Comparison of ENCODE assay signal across 32 cellular contexts in genomic region chr5:6220346-6221088, GRCh38.
DNase-seq lines count a peak whose midpoint lies in the region; ATAC-seq, FAIRE-seq and TF ChIP-seq lines count a peak whose summit lies in the region.
"Had no signal": no experiment of that assay in that cellular context is flagged by ENCODE, and none has a peak within 500 bp of the region (broad histone marks: within the 10 kb centered on the region; RNA-seq: fewer than 3 reads in every experiment).

No MANE protein-coding gene starts in this region.

- no TSS peak for BruUV-seq in HepG2 (replicated peaks; lab: Mats Ljungman, UMichigan)
- BruUV-seq in PC-9 (replicated peaks; lab: Mats Ljungman, UMichigan): no TSS peak

- CTCF ChIA-PET in HepG2 (lab: Yijun Ruan, JAX; ENCODE audit: low intra/inter-chr PET ratio, low total read pairs) (no interaction called here), PC-9 (lab: Charles Lee) (no interaction called here)

- H3K9ac ChIP-seq in HepG2 (ENCODE audit: insufficient read depth, low read depth, low read length): peak overlapping the region; percentile 42; the same call in 1 of the 2 replicates

- intact Hi-C loops in HepG2 (cut with micrococcal nuclease; ENCODE audit: unreplicated experiment): no loop called here
- intact Hi-C loops in PC-9 (cut with micrococcal nuclease; ENCODE audit: unreplicated experiment): no loop called here
- intact Hi-C loops in lower lobe of right lung (cut with DNase I): no loop called here
- intact Hi-C loops in pancreas (cut with DNase I): no loop called here
- intact Hi-C loops in body of pancreas (cut with DNase I): no loop called here

- DNase-seq in Kasumi-1 (lab: John Stamatoyannopoulos, UW) (peak; percentile 24 to 36), astrocyte of the spinal cord (ENCODE audit: low read depth, low spot score) (peak; percentile 36), HepG2 (ENCODE audit: low spot score) (peak; percentile 79), PC-9 (no peak), lower lobe of right lung (no peak), pancreas (no peak), body of pancreas (no peak)
- DNase-seq: activated CD4-positive, alpha-beta T cell treated with anti-CD3 and anti-CD28 coated beads for 4 hours; activated CD8-positive, alpha-beta T cell treated with anti-CD3 and anti-CD28 coated beads, Interleukin-2, amount 10 ng/mL, durations not matched to agents 7 days and 5 days; activated naive CD4-positive, alpha-beta T cell treated with anti-CD3 and anti-CD28 coated beads, Interleukin-2, amount 50 U/mL, for 16 hours; amniotic stem cell; C1 segment of cervical spinal cord; colonic mucosa; COR-L47; DMS53; effector CD4-positive, alpha-beta T cell; GDM1; IMR-90; left ventricle myocardium inferior; mesendoderm; NCI-H1092; NCI-H1694 treated with DMSO at 0.1 percent for 48 hours; NCI-H2171; PC-3; SHP77 treated with DMSO at 0.1 percent for 48 hours; sigmoid colon; stimulated activated CD4-positive, alpha-beta T cell treated with anti-CD3 and anti-CD28 coated beads, Interleukin-12 subunit alpha, Interleukin-12 subunit beta, amount 100 ng/mL, for 4 hours; stimulated activated CD4-positive, alpha-beta T cell treated with anti-CD3 and anti-CD28 coated beads, Interleukin-2, amount 100 ng/mL, for 48 hours; tibial artery had no signal

- H3K27ac ChIP-seq in HepG2 (ENCODE audit: extremely low read length, insufficient read depth, low read length) (peak overlapping the region; percentile 19), PC-9 (no peak overlapping the region), lower lobe of right lung (no peak overlapping the region), pancreas (no peak overlapping the region), body of pancreas (no peak overlapping the region)
- H3K27ac ChIP-seq: colonic mucosa, epithelial cell of prostate, left ventricle myocardium inferior, sigmoid colon, tibial artery, VCaP had no signal

- no peaks in the 10 kb centered on the region for H3F3A ChIP-seq in PC-9 (ENCODE audit: insufficient read depth, low read depth)

- no peaks in the 10 kb centered on the region for H3K79me2 ChIP-seq in HepG2 (ENCODE audit: insufficient read depth, low read length)
- no peaks in the 10 kb centered on the region for H3K79me2 ChIP-seq in PC-9 (ENCODE audit: low read depth)

- FAIRE-seq in HepG2 (lab: Jason Lieb, UNC) (peak; percentile 50), pancreas (lab: Jason Lieb, UNC) (no peak)

- H3K4me1 ChIP-seq in HepG2 (ENCODE audit: insufficient read depth, low read length) (peaks cover 23% of the 10 kb centered on the region), PC-9 (replicated peaks; ENCODE audit: insufficient read depth) (no peaks in the 10 kb centered on the region), lower lobe of right lung (no peaks in the 10 kb centered on the region), pancreas (no peaks in the 10 kb centered on the region), body of pancreas (no peaks in the 10 kb centered on the region)
- H3K4me1 ChIP-seq: colonic mucosa, left ventricle myocardium inferior, sigmoid colon, tibial artery had no signal

- POLR2A ChIA-PET in HepG2 (lab: Yijun Ruan, JAX): interaction anchor here (2.1 kb wide), 1 partner anchor 158 kb away, joined by 5 read pairs; the partner anchor contains the start of gene MED10
- POLR2A ChIA-PET in PC-9 (lab: Charles Lee; ENCODE audit: unreplicated experiment): no interaction called here

- H3K9me2 ChIP-seq in PC-9 (ENCODE audit: insufficient read depth): no peaks in the 10 kb centered on the region

- TF ChIP-seq CTCF in astrocyte of the spinal cord (IDR thresholded peaks at IDR 0.05; ENCODE audit: low read depth, low read length) (no peak), HepG2 (CRISPR knock-in tag; IDR thresholded peaks at IDR 0.05) (no peak), PC-9 (conservative IDR thresholded peaks at IDR 0.05) (no peak), lower lobe of right lung (IDR thresholded peaks at IDR 0.05) (no peak), pancreas (IDR thresholded peaks at IDR 0.05) (no peak), body of pancreas (IDR thresholded peaks at IDR 0.05) (no peak)

- peak; percentile 35; the same call in 1 of the 2 replicates for TF ChIP-seq RAD21 in HepG2 (CRISPR knock-in tag; IDR thresholded peaks at IDR 0.05)

- H2AFZ ChIP-seq in HepG2 (ENCODE audit: low read length) (no peak overlapping the region), PC-9 (no peak overlapping the region)

- peak overlapping the region; percentile 74 for H3K4me2 ChIP-seq in HepG2 (ENCODE audit: low read depth, low read length)
- no peak overlapping the region for H3K4me2 ChIP-seq in PC-9

- H3K27me3 ChIP-seq in HepG2 (ENCODE audit: control insufficient read depth in 1 of 2, insufficient read depth in 2 of 2, low read length in 2 of 2): no peaks in the 10 kb centered on the region; a peak in 1 of 5 replicates
- peaks cover 25% of the 10 kb centered on the region for H3K27me3 ChIP-seq in PC-9 (ENCODE audit: insufficient read depth, low read depth)
- H3K27me3 ChIP-seq in lower lobe of right lung (ENCODE audit: low read depth): no peaks in the 10 kb centered on the region
- no peaks in the 10 kb centered on the region for H3K27me3 ChIP-seq in pancreas
- no peaks in the 10 kb centered on the region for H3K27me3 ChIP-seq in body of pancreas
- H3K27me3 ChIP-seq: colonic mucosa, sigmoid colon, tibial artery had no signal

- TF ChIP-seq EP300 in HepG2 (IDR thresholded peaks at IDR 0.05; ENCODE audit: low read depth in 2 of 2, low read length in 2 of 2) (no peak), HepG2 (CRISPR knock-in tag; IDR thresholded peaks at IDR 0.05; ENCODE audit: borderline replicate concordance) (no peak)

- peak; percentile 98 for ATAC-seq in HepG2
- ATAC-seq in lower lobe of right lung: no peak
- ATAC-seq in pancreas: no peak
- no peak for ATAC-seq in body of pancreas
- ATAC-seq: activated CD8-positive, alpha-beta T cell treated with anti-CD3 and anti-CD28 coated beads, Interleukin-2, amount 10 ng/mL, durations not matched to agents 7 days and 5 days; activated T-helper 17 cell treated with anti-CD3 and anti-CD28 coated beads, Interleukin-2, amount 50 U/mL, for 72 hours; PC-3 had no signal

- H3K36me3 ChIP-seq in HepG2 (replicated peaks in 1 of 2; ENCODE audit: control insufficient read depth in 1 of 2, insufficient read depth in 2 of 2, low read length in 2 of 2): no peaks in the 10 kb centered on the region
- no peaks in the 10 kb centered on the region for H3K36me3 ChIP-seq in PC-9 (ENCODE audit: low read depth)
- no peaks in the 10 kb centered on the region for H3K36me3 ChIP-seq in lower lobe of right lung
- no peaks in the 10 kb centered on the region for H3K36me3 ChIP-seq in pancreas
- H3K36me3 ChIP-seq in body of pancreas (replicated peaks in 1 of 2; ENCODE audit: insufficient read depth in 1 of 2, low read depth in 2 of 2): no peaks in the 10 kb centered on the region
- H3K36me3 ChIP-seq: colonic mucosa, left ventricle myocardium inferior, sigmoid colon, tibial artery had no signal

- no peaks in the 10 kb centered on the region for H3K9me3 ChIP-seq in HepG2 (ENCODE audit: low read length)
- no peaks in the 10 kb centered on the region for H3K9me3 ChIP-seq in PC-9 (ENCODE audit: insufficient read depth, low read depth)
- no peaks in the 10 kb centered on the region for H3K9me3 ChIP-seq in lower lobe of right lung
- no peaks in the 10 kb centered on the region for H3K9me3 ChIP-seq in pancreas
- no peaks in the 10 kb centered on the region for H3K9me3 ChIP-seq in body of pancreas
- H3K9me3 ChIP-seq: colonic mucosa, left ventricle myocardium inferior, sigmoid colon, tibial artery had no signal

- no peak for TF ChIP-seq POLR2A in HepG2 (IDR thresholded peaks at IDR 0.05; ENCODE audit: insufficient read depth in 1 of 2, low read depth in 2 of 2, low read length in 2 of 2)
- TF ChIP-seq POLR2A in body of pancreas (IDR thresholded peaks at IDR 0.05): no peak

- H4K20me1 ChIP-seq in HepG2 (ENCODE audit: insufficient read depth, low read length) (no peaks in the 10 kb centered on the region), PC-9 (ENCODE audit: insufficient read depth) (no peaks in the 10 kb centered on the region)

- H3K4me3 ChIP-seq in astrocyte of the spinal cord (ENCODE audit: low read depth, low read length) (no peak overlapping the region), HepG2 (replicated peaks in 1 of 3; ENCODE audit: insufficient read depth in 1 of 3, low read depth in 2 of 3, low read length in 3 of 3) (peak overlapping the region in 1 of 3 experiments; percentile 58; a peak in 1 of 6 replicates), PC-9 (no peak overlapping the region), lower lobe of right lung (no peak overlapping the region), pancreas (no peak overlapping the region), body of pancreas (no peak overlapping the region)
- H3K4me3 ChIP-seq: colonic mucosa, left ventricle myocardium inferior, sigmoid colon, tibial artery had no signal

- WGBS in HepG2 (ENCODE audit: low lambda C conversion rate): 12% methylated on average over 13 of the region's 15 CpGs
- 35 to 44% methylated on average over 15 of the region's 15 CpGs for WGBS in pancreas, 2 donors
- WGBS in body of pancreas, 2 donors: 31 to 37% methylated on average over 8 to 15 of the region's 15 CpGs

- in situ Hi-C loops in astrocyte of the spinal cord (cut with HindIII; ENCODE audit: low sequenced_read_pairs): no loop called here
- in situ Hi-C loops in HepG2 (cut with HindIII; ENCODE audit: extremely low pct_ligation_motif_present, low pct_unique_long_range_greater_than_20kb): no loop called here

TF ChIP-seq in HepG2, 621 proteins besides CTCF, POLR2A, EP300 and RAD21 (continues in another document):
- TF ChIP-seq ZFP62 (CRISPR knock-in tag; IDR thresholded peaks at IDR 0.05) (no peak), ZBTB20 (CRISPR knock-in tag; IDR thresholded peaks at IDR 0.05; ENCODE audit: borderline replicate concordance, low read depth) (no peak), SOX6 (IDR thresholded peaks at IDR 0.05) (no peak), SOX6 (CRISPR knock-in tag; IDR thresholded peaks at IDR 0.05) (peak; percentile 70), PRMT3 (CRISPR knock-in tag; IDR thresholded peaks at IDR 0.05; ENCODE audit: borderline replicate concordance, low read depth) (no peak), KLF15 (CRISPR knock-in tag; IDR thresholded peaks at IDR 0.05; ENCODE audit: borderline replicate concordance) (no peak), TOPORS (CRISPR knock-in tag; IDR thresholded peaks at IDR 0.05) (0 out of 2 replicates have a peak, but pooled peaks have one; percentile 27), ARHGAP35 (CRISPR knock-in tag; IDR thresholded peaks at IDR 0.05; ENCODE audit: borderline replicate concordance) (peak; percentile 36; the same call in 1 of the 2 replicates), FOXJ3 (CRISPR knock-in tag; IDR thresholded peaks at IDR 0.05; ENCODE audit: borderline replicate concordance) (no peak)
- TF ChIP-seq, protein P1, sequence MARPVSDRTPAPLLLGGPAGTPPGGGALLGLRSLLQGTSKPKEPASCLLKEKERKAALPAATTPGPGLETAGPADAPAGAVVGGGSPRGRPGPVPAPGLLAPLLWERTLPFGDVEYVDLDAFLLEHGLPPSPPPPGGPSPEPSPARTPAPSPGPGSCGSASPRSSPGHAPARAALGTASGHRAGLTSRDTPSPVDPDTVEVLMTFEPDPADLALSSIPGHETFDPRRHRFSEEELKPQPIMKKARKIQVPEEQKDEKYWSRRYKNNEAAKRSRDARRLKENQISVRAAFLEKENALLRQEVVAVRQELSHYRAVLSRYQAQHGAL (CRISPR knock-in tag; IDR thresholded peaks at IDR 0.05; ENCODE audit: not compliant biosample characterization): no peak

Comparison
In these comparisons a context has a peak if more than half of its experiments do, and no peak if none do; other contexts are left out.
1. DNase-seq: peak in Kasumi-1 (2 of 2), astrocyte of the spinal cord (single experiment) and HepG2 (single experiment); none in PC-9 (0 of 2), lower lobe of right lung (single experiment), pancreas (0 of 6) and body of pancreas (0 of 4).